In the genomic region with DNA sequence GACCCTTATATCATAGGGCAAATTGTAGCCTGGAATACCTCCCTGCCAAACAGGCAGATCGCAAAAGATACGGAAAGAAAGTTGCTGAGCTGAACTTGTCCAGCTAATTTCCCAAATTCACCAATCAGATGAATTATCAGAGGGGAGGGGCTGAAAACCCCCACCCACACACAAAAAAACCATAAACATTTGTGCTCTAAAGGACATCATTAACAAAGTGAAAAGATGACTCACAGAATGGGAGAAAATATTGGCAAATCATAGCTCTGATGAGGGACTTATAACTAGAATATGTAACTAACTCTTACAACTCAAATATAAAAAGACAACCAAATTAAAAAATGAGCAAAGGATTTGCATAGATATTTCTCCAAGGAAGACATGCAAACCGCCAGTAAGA, we compare ENCODE assay signal across 1 cellular context.
TF ChIP-seq lines count a peak whose summit lies in the region.

No MANE protein-coding gene starts in this region.

TF ChIP-seq in GM23338, 12 proteins besides CTCF, POLR2A, EP300 and RAD21 (continued from another document):
- TF ChIP-seq, protein P1, sequence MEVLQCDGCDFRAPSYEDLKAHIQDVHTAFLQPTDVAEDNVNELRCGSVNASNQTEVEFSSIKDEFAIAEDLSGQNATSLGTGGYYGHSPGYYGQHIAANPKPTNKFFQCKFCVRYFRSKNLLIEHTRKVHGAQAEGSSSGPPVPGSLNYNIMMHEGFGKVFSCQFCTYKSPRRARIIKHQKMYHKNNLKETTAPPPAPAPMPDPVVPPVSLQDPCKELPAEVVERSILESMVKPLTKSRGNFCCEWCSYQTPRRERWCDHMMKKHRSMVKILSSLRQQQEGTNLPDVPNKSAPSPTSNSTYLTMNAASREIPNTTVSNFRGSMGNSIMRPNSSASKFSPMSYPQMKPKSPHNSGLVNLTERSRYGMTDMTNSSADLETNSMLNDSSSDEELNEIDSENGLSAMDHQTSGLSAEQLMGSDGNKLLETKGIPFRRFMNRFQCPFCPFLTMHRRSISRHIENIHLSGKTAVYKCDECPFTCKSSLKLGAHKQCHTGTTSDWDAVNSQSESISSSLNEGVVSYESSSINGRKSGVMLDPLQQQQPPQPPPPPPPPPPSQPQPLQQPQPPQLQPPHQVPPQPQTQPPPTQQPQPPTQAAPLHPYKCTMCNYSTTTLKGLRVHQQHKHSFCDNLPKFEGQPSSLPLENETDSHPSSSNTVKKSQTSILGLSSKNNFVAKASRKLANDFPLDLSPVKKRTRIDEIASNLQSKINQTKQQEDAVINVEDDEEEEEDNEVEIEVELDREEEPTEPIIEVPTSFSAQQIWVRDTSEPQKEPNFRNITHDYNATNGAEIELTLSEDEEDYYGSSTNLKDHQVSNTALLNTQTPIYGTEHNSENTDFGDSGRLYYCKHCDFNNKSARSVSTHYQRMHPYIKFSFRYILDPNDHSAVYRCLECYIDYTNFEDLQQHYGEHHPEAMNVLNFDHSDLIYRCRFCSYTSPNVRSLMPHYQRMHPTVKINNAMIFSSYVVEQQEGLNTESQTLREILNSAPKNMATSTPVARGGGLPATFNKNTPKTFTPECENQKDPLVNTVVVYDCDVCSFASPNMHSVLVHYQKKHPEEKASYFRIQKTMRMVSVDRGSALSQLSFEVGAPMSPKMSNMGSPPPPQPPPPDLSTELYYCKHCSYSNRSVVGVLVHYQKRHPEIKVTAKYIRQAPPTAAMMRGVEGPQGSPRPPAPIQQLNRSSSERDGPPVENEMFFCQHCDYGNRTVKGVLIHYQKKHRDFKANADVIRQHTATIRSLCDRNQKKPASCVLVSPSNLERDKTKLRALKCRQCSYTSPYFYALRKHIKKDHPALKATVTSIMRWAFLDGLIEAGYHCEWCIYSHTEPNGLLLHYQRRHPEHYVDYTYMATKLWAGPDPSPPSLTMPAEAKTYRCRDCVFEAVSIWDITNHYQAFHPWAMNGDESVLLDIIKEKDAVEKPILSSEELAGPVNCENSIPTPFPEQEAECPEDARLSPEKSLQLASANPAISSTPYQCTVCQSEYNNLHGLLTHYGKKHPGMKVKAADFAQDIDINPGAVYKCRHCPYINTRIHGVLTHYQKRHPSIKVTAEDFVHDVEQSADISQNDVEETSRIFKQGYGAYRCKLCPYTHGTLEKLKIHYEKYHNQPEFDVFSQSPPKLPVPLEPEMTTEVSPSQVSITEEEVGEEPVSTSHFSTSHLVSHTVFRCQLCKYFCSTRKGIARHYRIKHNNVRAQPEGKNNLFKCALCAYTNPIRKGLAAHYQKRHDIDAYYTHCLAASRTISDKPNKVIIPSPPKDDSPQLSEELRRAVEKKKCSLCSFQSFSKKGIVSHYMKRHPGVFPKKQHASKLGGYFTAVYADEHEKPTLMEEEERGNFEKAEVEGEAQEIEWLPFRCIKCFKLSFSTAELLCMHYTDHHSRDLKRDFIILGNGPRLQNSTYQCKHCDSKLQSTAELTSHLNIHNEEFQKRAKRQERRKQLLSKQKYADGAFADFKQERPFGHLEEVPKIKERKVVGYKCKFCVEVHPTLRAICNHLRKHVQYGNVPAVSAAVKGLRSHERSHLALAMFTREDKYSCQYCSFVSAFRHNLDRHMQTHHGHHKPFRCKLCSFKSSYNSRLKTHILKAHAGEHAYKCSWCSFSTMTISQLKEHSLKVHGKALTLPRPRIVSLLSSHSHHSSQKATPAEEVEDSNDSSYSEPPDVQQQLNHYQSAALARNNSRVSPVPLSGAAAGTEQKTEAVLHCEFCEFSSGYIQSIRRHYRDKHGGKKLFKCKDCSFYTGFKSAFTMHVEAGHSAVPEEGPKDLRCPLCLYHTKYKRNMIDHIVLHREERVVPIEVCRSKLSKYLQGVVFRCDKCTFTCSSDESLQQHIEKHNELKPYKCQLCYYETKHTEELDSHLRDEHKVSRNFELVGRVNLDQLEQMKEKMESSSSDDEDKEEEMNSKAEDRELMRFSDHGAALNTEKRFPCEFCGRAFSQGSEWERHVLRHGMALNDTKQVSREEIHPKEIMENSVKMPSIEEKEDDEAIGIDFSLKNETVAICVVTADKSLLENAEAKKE (CRISPR knock-in tag; IDR thresholded peaks at IDR 0.05), result no peak
- TF ChIP-seq, protein P2, sequence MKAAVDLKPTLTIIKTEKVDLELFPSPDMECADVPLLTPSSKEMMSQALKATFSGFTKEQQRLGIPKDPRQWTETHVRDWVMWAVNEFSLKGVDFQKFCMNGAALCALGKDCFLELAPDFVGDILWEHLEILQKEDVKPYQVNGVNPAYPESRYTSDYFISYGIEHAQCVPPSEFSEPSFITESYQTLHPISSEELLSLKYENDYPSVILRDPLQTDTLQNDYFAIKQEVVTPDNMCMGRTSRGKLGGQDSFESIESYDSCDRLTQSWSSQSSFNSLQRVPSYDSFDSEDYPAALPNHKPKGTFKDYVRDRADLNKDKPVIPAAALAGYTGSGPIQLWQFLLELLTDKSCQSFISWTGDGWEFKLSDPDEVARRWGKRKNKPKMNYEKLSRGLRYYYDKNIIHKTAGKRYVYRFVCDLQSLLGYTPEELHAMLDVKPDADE (IDR thresholded peaks at IDR 0.05), result no peak
- TF ChIP-seq EZH2phosphoT487 (IDR thresholded peaks at IDR 0.05; ENCODE audit: unreplicated experiment) (no peak), ZNF331 (CRISPR knock-in tag; IDR thresholded peaks at IDR 0.05; ENCODE audit: low read depth) (no peak), CREB1 (CRISPR knock-in tag; IDR thresholded peaks at IDR 0.05; ENCODE audit: low read depth) (no peak)
